29 cellular contexts compared by ENCODE assay signal in genomic region chr4:110454456-110454855, GRCh38. TPM values are rescaled to one million over a fixed set of nuclear protein-coding genes. Genes with fewer than 3 reads are reported as not detected.
"Had no signal": no experiment of that assay in that cellular context is flagged by ENCODE, and none has a peak within 500 bp of the region (broad histone marks: within the 10 kb centered on the region; RNA-seq: fewer than 3 reads in every experiment).

No MANE protein-coding gene starts in this region.

- H3K9me3 ChIP-seq: MG63, Peyer's patch, SJSA1 had no signal

- ATAC-seq: activated T-helper 17 cell treated with anti-CD3 and anti-CD28 coated beads, Interleukin-2, amount 50 U/mL, for 72 hours had no signal

- H3K36me3 ChIP-seq: MG63, Peyer's patch, SJSA1 had no signal

- H3K27ac Mint-ChIP-seq: activated CD4-positive, alpha-beta memory T cell treated with anti-CD3 and anti-CD28 coated beads for 36 hours; activated CD4-positive, alpha-beta T cell treated with anti-CD3 and anti-CD28 coated beads, Interleukin-2, amount 10 ng/mL, durations not matched to agents 7 days and 5 days; activated naive CD4-positive, alpha-beta T cell treated with anti-CD3 and anti-CD28 coated beads for 36 hours; activated naive CD8-positive, alpha-beta T cell; activated T-helper 17 cell treated with anti-CD3 and anti-CD28 coated beads, Interleukin-2, amount 50 U/mL, for 72 hours had no signal

- H3K27me3 ChIP-seq: MG63, Peyer's patch had no signal

- DNase-seq: activated CD4-positive, alpha-beta memory T cell treated with anti-CD3 and anti-CD28 coated beads for 36 hours; activated CD4-positive, alpha-beta T cell treated with anti-CD3 and anti-CD28 coated beads, Interleukin-2, amount 10 ng/mL, durations not matched to agents 7 days and 5 days; activated CD4-positive, CD25-positive, alpha-beta regulatory T cell; activated gamma-delta T cell; activated naive CD4-positive, alpha-beta T cell treated with anti-CD3 and anti-CD28 coated beads for 36 hours; activated T-cell treated with anti-CD3 and anti-CD28 coated beads for 4 hours; activated T-cell treated with anti-CD3 and anti-CD28 coated beads, Interleukin-2, amount 50 U/mL, for 48 hours; cerebellar nuclear complex; MG63; MV-4-11; NCI-H1092 treated with DMSO at 0.1 percent for 48 hours; NCI-H1417 treated with DMSO at 0.1 percent for 48 hours; NCI-H1694; NCI-H2029; NCI-H2107; NCI-H2171 treated with DMSO at 0.1 percent for 48 hours; NCI-H226; NCI-H510A; NCI-H526 treated with DMSO at 0.1 percent for 48 hours; NK-92 treated with Interleukin-12 subunit alpha and Interleukin-12 subunit beta, amount 100 ng/mL, for 24 hours; Peyer's patch; Right ventricle myocardium superior; T-helper 1 cell had no signal

- H3K27ac ChIP-seq: Peyer's patch, RWPE1, SJSA1, VCaP had no signal

- H3K36me3 Mint-ChIP-seq: activated CD4-positive, alpha-beta memory T cell treated with anti-CD3 and anti-CD28 coated beads for 36 hours; activated naive CD8-positive, alpha-beta T cell had no signal

- H3K4me3 ChIP-seq: MG63, Peyer's patch, SJSA1 had no signal

- H3K4me3 Mint-ChIP-seq: activated CD4-positive, alpha-beta memory T cell treated with anti-CD3 and anti-CD28 coated beads for 36 hours; activated CD4-positive, alpha-beta T cell treated with anti-CD3 and anti-CD28 coated beads, Interleukin-2, amount 10 ng/mL, durations not matched to agents 7 days and 5 days; activated naive CD4-positive, alpha-beta T cell treated with anti-CD3 and anti-CD28 coated beads for 36 hours; activated naive CD8-positive, alpha-beta T cell; activated T-helper 17 cell treated with anti-CD3 and anti-CD28 coated beads, Interleukin-2, amount 50 U/mL, for 72 hours had no signal

- H3K4me1 ChIP-seq: SJSA1 had no signal

- H3K4me1 Mint-ChIP-seq: activated CD4-positive, alpha-beta T cell treated with anti-CD3 and anti-CD28 coated beads, Interleukin-2, amount 10 ng/mL, durations not matched to agents 7 days and 5 days; activated T-helper 17 cell treated with anti-CD3 and anti-CD28 coated beads, Interleukin-2, amount 50 U/mL, for 72 hours had no signal

- H3K9me3 Mint-ChIP-seq: activated CD4-positive, alpha-beta memory T cell treated with anti-CD3 and anti-CD28 coated beads for 36 hours; activated CD4-positive, alpha-beta T cell treated with anti-CD3 and anti-CD28 coated beads, Interleukin-2, amount 10 ng/mL, durations not matched to agents 7 days and 5 days; activated naive CD4-positive, alpha-beta T cell treated with anti-CD3 and anti-CD28 coated beads for 36 hours; activated T-helper 17 cell treated with anti-CD3 and anti-CD28 coated beads, Interleukin-2, amount 50 U/mL, for 72 hours had no signal

RNA-seq across cellular contexts. Expression of gene ENPEP, which starts 21.5 kb away (rescaled TPM):
- total RNA-seq: activated CD4-positive, alpha-beta memory T cell treated with anti-CD3 and anti-CD28 coated beads for 36 hours; activated CD8-positive, alpha-beta memory T cell treated with anti-CD3 and anti-CD28 coated beads for 36 hours; activated naive CD4-positive, alpha-beta T cell treated with anti-CD3 and anti-CD28 coated beads for 36 hours had no signal
